Comparison of ENCODE assay signal across 8 cellular contexts in genomic region chr2:177246523-177247030, GRCh38. TPM values are rescaled to one million over a fixed set of nuclear protein-coding genes. Genes with fewer than 3 reads are reported as not detected.
DNase-seq lines count a peak whose midpoint lies in the region; ATAC-seq, FAIRE-seq and TF ChIP-seq lines count a peak whose summit lies in the region.
"Not testable (repeated sequence)": the region's sequence is repeated elsewhere in the genome, so short reads cannot be mapped to it uniquely, and the experiment has no call there.

No MANE protein-coding gene starts in this region.

- H3K27ac ChIP-seq in GM23248 (peak overlapping the region; percentile 98; the same call in 1 of the 2 replicates), RWPE1 (peak overlapping the region; percentile 47; the same call in 1 of the 2 replicates), left ventricle myocardium inferior (replicated peaks) (peak overlapping the region; percentile 87), gastrocnemius medialis (peak overlapping the region; percentile 82 to 91 (median 85)), vagina (peak overlapping the region; percentile 31)
- not testable (repeated sequence) for H3K27ac ChIP-seq in astrocyte (ENCODE audit: low read depth, low read length); naive thymus-derived CD4-positive, alpha-beta T cell (ENCODE audit: low read depth, low read length)

- not testable (repeated sequence) for H3K4me3 Mint-ChIP-seq in activated T-cell treated with anti-CD3 and anti-CD28 coated beads, Interleukin-2, amount 50 U/mL, for 24 hours
- H3K4me3 Mint-ChIP-seq in astrocyte (ENCODE audit: unreplicated experiment): peak overlapping the region; percentile 27
- H3K4me3 Mint-ChIP-seq in naive thymus-derived CD4-positive, alpha-beta T cell: peak overlapping the region in 5 of 10 donors; percentile 14 to 56 (median 34)

- H3K4me2 ChIP-seq in GM23248 (ENCODE audit: unreplicated experiment); astrocyte (ENCODE audit: low read length): not testable (repeated sequence)

- CTCF ChIA-PET in RWPE1 (lab: Yijun Ruan, JAX): not testable (repeated sequence)
- CTCF ChIA-PET in naive thymus-derived CD4-positive, alpha-beta T cell (lab: Charles Lee): interaction anchor here (1.2 kb wide), 1 partner anchor 19 kb away, joined by 3 read pairs; no protein-coding TSS in a partner anchor

- not testable (repeated sequence) for H3K27me3 Mint-ChIP-seq in activated T-cell treated with anti-CD3 and anti-CD28 coated beads, Interleukin-2, amount 50 U/mL, for 24 hours; astrocyte (ENCODE audit: low read depth, unreplicated experiment); naive thymus-derived CD4-positive, alpha-beta T cell

- intact Hi-C loops in left ventricle myocardium inferior (cut with micrococcal nuclease); naive thymus-derived CD4-positive, alpha-beta T cell (cut with micrococcal nuclease); gastrocnemius medialis (cut with DNase I; ENCODE audit: low total_unique reads); vagina (cut with DNase I): not testable (repeated sequence)

- not testable (repeated sequence) for H3K36me3 ChIP-seq in GM23248 (ENCODE audit: low read depth); astrocyte (ENCODE audit: insufficient read depth, low read length); left ventricle myocardium inferior; naive thymus-derived CD4-positive, alpha-beta T cell (ENCODE audit: control insufficient read depth in 2 of 3, insufficient read depth in 3 of 3, low read length in 3 of 3); gastrocnemius medialis; vagina

- H3K79me2 ChIP-seq in GM23248 (ENCODE audit: insufficient read depth): peaks cover 98% of the 10 kb centered on the region
- peaks cover 99% of the 10 kb centered on the region for H3K79me2 ChIP-seq in astrocyte (ENCODE audit: insufficient read depth, low read length)

- TF ChIP-seq CTCF in RWPE1 (conservative IDR thresholded peaks at IDR 0.05; ENCODE audit: low read depth); astrocyte (IDR thresholded peaks at IDR 0.05; ENCODE audit: insufficient read depth, low read depth, low read length); left ventricle myocardium inferior (IDR thresholded peaks at IDR 0.05; ENCODE audit: borderline replicate concordance); gastrocnemius medialis (IDR thresholded peaks at IDR 0.05 in 4 of 5, conservative IDR thresholded peaks at IDR 0.05 in 1 of 5); vagina (IDR thresholded peaks at IDR 0.05): not testable (repeated sequence)

- in situ Hi-C loops in GM23248 (cut with MboI); gastrocnemius medialis (cut with MboI; ENCODE audit: low sequenced_read_pairs in 4 of 4): not testable (repeated sequence)

- H3K9me3 Mint-ChIP-seq in activated T-cell treated with anti-CD3 and anti-CD28 coated beads, Interleukin-2, amount 50 U/mL, for 24 hours; astrocyte (ENCODE audit: unreplicated experiment); naive thymus-derived CD4-positive, alpha-beta T cell: not testable (repeated sequence)

- H3K9me2 ChIP-seq in GM23248 (ENCODE audit: insufficient read depth): not testable (repeated sequence)

- POLR2A ChIA-PET in RWPE1 (lab: Yijun Ruan, JAX; ENCODE audit: low non-redundant PET): interaction anchor here (0.7 kb wide), 1 partner anchor 9 kb away, joined by 9 read pairs; no protein-coding TSS in a partner anchor
- POLR2A ChIA-PET in naive thymus-derived CD4-positive, alpha-beta T cell (lab: Charles Lee): interaction anchor here (0.9 to 1.5 kb wide), 2 partner anchors 9 to 17 kb away, joined by 3 to 13 read pairs; no protein-coding TSS in a partner anchor

- TF ChIP-seq POLR2A in gastrocnemius medialis (IDR thresholded peaks at IDR 0.05); vagina (IDR thresholded peaks at IDR 0.05): not testable (repeated sequence)

- peaks cover 79% of the 10 kb centered on the region for H3K4me1 Mint-ChIP-seq in activated T-cell treated with anti-CD3 and anti-CD28 coated beads, Interleukin-2, amount 50 U/mL, for 24 hours (ENCODE audit: low read depth)
- H3K4me1 Mint-ChIP-seq in astrocyte (ENCODE audit: low read depth, unreplicated experiment): peaks cover 52% of the 10 kb centered on the region
- H3K4me1 Mint-ChIP-seq in naive thymus-derived CD4-positive, alpha-beta T cell: peaks cover 56 to 95% (median 87%) of the 10 kb centered on the region in 7 donors

- peaks cover 70% of the 10 kb centered on the region for H3K36me3 Mint-ChIP-seq in activated T-cell treated with anti-CD3 and anti-CD28 coated beads, Interleukin-2, amount 50 U/mL, for 24 hours (ENCODE audit: low read depth)
- not testable (repeated sequence) for H3K36me3 Mint-ChIP-seq in astrocyte (ENCODE audit: low read depth, unreplicated experiment)
- H3K36me3 Mint-ChIP-seq in naive thymus-derived CD4-positive, alpha-beta T cell: peaks cover 0 to 24% (median 18%) of the 10 kb centered on the region in 5 donors

- ATAC-seq in naive thymus-derived CD4-positive, alpha-beta T cell; gastrocnemius medialis: not testable (repeated sequence)

- H3K4me1 ChIP-seq in GM23248 (ENCODE audit: insufficient read depth) (peaks cover 50% of the 10 kb centered on the region), astrocyte (ENCODE audit: insufficient read depth, low read length) (peaks cover 43% of the 10 kb centered on the region), left ventricle myocardium inferior (peaks cover 100% of the 10 kb centered on the region), gastrocnemius medialis (peaks cover 90 to 92% of the 10 kb centered on the region in 2 donors), vagina (peaks cover 97% of the 10 kb centered on the region)
- H3K4me1 ChIP-seq in naive thymus-derived CD4-positive, alpha-beta T cell (ENCODE audit: control insufficient read depth in 2 of 2, insufficient read depth in 2 of 2, low read length in 2 of 2): peaks cover 12 to 50% of the 10 kb centered on the region in 2 donors

- not testable (repeated sequence) for H3K4me3 ChIP-seq in GM23248; astrocyte (ENCODE audit: insufficient read depth, low read depth, low read length); left ventricle myocardium inferior; naive thymus-derived CD4-positive, alpha-beta T cell (ENCODE audit: low read length); vagina
- peak overlapping the region in 1 of 4 donors; percentile 6 for H3K4me3 ChIP-seq in gastrocnemius medialis

- 76 to 80% methylated on average over 2 of the region's 2 CpGs for WGBS in GM23248 (ENCODE audit: low coverage in 1 of 2, low lambda C conversion rate in 2 of 2, missing lambda C conversion rate in 2 of 2), 2 experiments

- H3K9ac ChIP-seq in GM23248: peak overlapping the region; percentile 44; the same call in 1 of the 2 replicates
- H3K9ac ChIP-seq in astrocyte (ENCODE audit: low read length): not testable (repeated sequence)

- peaks cover 62% of the 10 kb centered on the region for H3F3A ChIP-seq in GM23248 (ENCODE audit: insufficient read depth)

- not testable (repeated sequence) for DNase-seq in GM23248; RWPE1 (ENCODE audit: low spot score); activated T-cell treated with anti-CD3 and anti-CD28 coated beads, Interleukin-2, amount 50 U/mL, for 24 hours; astrocyte (ENCODE audit: low read depth); left ventricle myocardium inferior; naive thymus-derived CD4-positive, alpha-beta T cell; gastrocnemius medialis; vagina (ENCODE audit: extremely low spot score in 2 of 2)

- FAIRE-seq in astrocyte (lab: Jason Lieb, UNC): not testable (repeated sequence)

- H3K9me3 ChIP-seq in GM23248 (ENCODE audit: low read depth); astrocyte (ENCODE audit: insufficient read depth, low read depth, low read length); left ventricle myocardium inferior (replicated peaks); naive thymus-derived CD4-positive, alpha-beta T cell (ENCODE audit: control insufficient read depth in 2 of 3, low read length in 3 of 3); gastrocnemius medialis; vagina: not testable (repeated sequence)

- not testable (repeated sequence) for H2AFZ ChIP-seq in GM23248; astrocyte (ENCODE audit: low read depth, low read length)

- not testable (repeated sequence) for H3K27me3 ChIP-seq in GM23248 (replicated peaks; ENCODE audit: insufficient read depth); astrocyte (ENCODE audit: insufficient read depth, low read length); left ventricle myocardium inferior (ENCODE audit: low read depth); naive thymus-derived CD4-positive, alpha-beta T cell (ENCODE audit: control insufficient read depth in 2 of 2, insufficient read depth in 2 of 2, low read length in 2 of 2); gastrocnemius medialis; vagina

- H4K20me1 ChIP-seq in GM23248 (ENCODE audit: insufficient read depth): not testable (repeated sequence)
- peaks cover 80% of the 10 kb centered on the region for H4K20me1 ChIP-seq in astrocyte (ENCODE audit: insufficient read depth, low read length)

- peak overlapping the region; percentile 87 for H3K27ac Mint-ChIP-seq in activated T-cell treated with anti-CD3 and anti-CD28 coated beads, Interleukin-2, amount 50 U/mL, for 24 hours
- peak overlapping the region; percentile 80 for H3K27ac Mint-ChIP-seq in astrocyte (ENCODE audit: unreplicated experiment)
- H3K27ac Mint-ChIP-seq in naive thymus-derived CD4-positive, alpha-beta T cell: peak overlapping the region in 8 of 9 donors; percentile 13 to 83 (median 70)

RNA-seq across cellular contexts. Expression of gene NFE2L2, which starts 17.9 kb away (rescaled TPM):
- 62.0 and 77.4 TPM in 2 replicates for total RNA-seq in GM23248 (2014; rRNA removed; shearing (Covaris generic))
- polyA plus RNA-seq in GM23248 (2016; fragmentation: Nextera tagmentation; extraction: Ambion mirVana): 116 and 123 TPM in 2 replicates
- total RNA-seq in astrocyte (81.0 and 83.3 TPM in 2 replicates), left ventricle myocardium inferior (50.7 TPM), gastrocnemius medialis (10 to 100 TPM; 33.0 to 93.3 (median 59.1) TPM), vagina (147 TPM)
- total RNA-seq in naive thymus-derived CD4-positive, alpha-beta T cell: 10 to 100 TPM; 58.9 to 99.6 (median 74.7) TPM
- 10 to 100 TPM; 67.4 to 98.5 TPM for polyA plus RNA-seq in naive thymus-derived CD4-positive, alpha-beta T cell

RNA-seq across cellular contexts. Expression of gene HNRNPA3, which starts 34.0 kb away (rescaled TPM):
- total RNA-seq in GM23248 (2014; rRNA removed; shearing (Covaris generic)): 15.0 and 19.7 TPM in 2 replicates
- polyA plus RNA-seq in GM23248 (2016; fragmentation: Nextera tagmentation; extraction: Ambion mirVana): 47.1 and 51.0 TPM in 2 replicates
- total RNA-seq in astrocyte (147 and 184 TPM in 2 replicates), left ventricle myocardium inferior (73.2 TPM), gastrocnemius medialis (10 to 100 TPM; 16.1 to 32.2 (median 22.4) TPM), vagina (77.8 TPM)
- total RNA-seq in naive thymus-derived CD4-positive, alpha-beta T cell: 100 to 1,000 TPM; 151 to 311 (median 184) TPM
- 10 to 100 TPM; 53.3 to 69.0 TPM for polyA plus RNA-seq in naive thymus-derived CD4-positive, alpha-beta T cell
